Comparison of ENCODE assay signal across 16 cellular contexts in genomic region chr20:40009542-40009941, GRCh38.
"Had no signal": no experiment of that assay in that cellular context is flagged by ENCODE, and none has a peak within 500 bp of the region (broad histone marks: within the 10 kb centered on the region; RNA-seq: fewer than 3 reads in every experiment).

No MANE protein-coding gene starts in this region.

- ATAC-seq: heart right ventricle had no signal

- H3K4me1 ChIP-seq: heart right ventricle, sigmoid colon had no signal

- H3K27me3 ChIP-seq: heart right ventricle, ovary, sigmoid colon had no signal

- H3K27me3 Mint-ChIP-seq: activated naive CD8-positive, alpha-beta T cell treated with anti-CD3 and anti-CD28 coated beads, Interleukin-2, amount 10 ng/mL, durations not matched to agents 7 days and 5 days had no signal

- H3K27ac Mint-ChIP-seq: activated naive CD8-positive, alpha-beta T cell treated with anti-CD3 and anti-CD28 coated beads, Interleukin-2, amount 10 ng/mL, durations not matched to agents 7 days and 5 days had no signal

- H3K36me3 ChIP-seq: heart right ventricle, ovary, sigmoid colon had no signal

- H3K27ac ChIP-seq: heart right ventricle, ovary, sigmoid colon had no signal

- H3K4me1 Mint-ChIP-seq: activated naive CD8-positive, alpha-beta T cell treated with anti-CD3 and anti-CD28 coated beads, Interleukin-2, amount 10 ng/mL, durations not matched to agents 7 days and 5 days; neural crest cell had no signal

- H3K4me3 Mint-ChIP-seq: activated naive CD8-positive, alpha-beta T cell treated with anti-CD3 and anti-CD28 coated beads, Interleukin-2, amount 10 ng/mL, durations not matched to agents 7 days and 5 days; neural crest cell had no signal

- H3K4me3 ChIP-seq: heart right ventricle, lung, ovary, sigmoid colon had no signal

- DNase-seq: activated CD4-positive, alpha-beta T cell treated with anti-CD3 and anti-CD28 coated beads, Interleukin-2, amount 50 U/mL, for 4 hours; activated CD4-positive, CD25-positive, alpha-beta regulatory T cell treated with anti-CD3 and anti-CD28 coated beads, Interleukin-2, amount 50 U/mL, for 72 hours; activated naive CD4-positive, alpha-beta T cell; activated naive CD8-positive, alpha-beta T cell treated with anti-CD3 and anti-CD28 coated beads, Interleukin-2, amount 10 ng/mL, durations not matched to agents 7 days and 5 days; activated T-cell treated with anti-CD3 and anti-CD28 coated beads for 4 hours; aorta; heart right ventricle; midbrain; ovary; sigmoid colon; stimulated activated CD4-positive, alpha-beta T cell treated with anti-CD3 and anti-CD28 coated beads, Interleukin-12 subunit alpha, Interleukin-12 subunit beta, amount 100 ng/mL, for 4 hours; stimulated activated CD4-positive, alpha-beta T cell treated with anti-CD3 and anti-CD28 coated beads, Interleukin-2, amount 100 ng/mL, for 24 hours; T-helper 1 cell; T1000 had no signal

- H3K36me3 Mint-ChIP-seq: activated naive CD8-positive, alpha-beta T cell treated with anti-CD3 and anti-CD28 coated beads, Interleukin-2, amount 10 ng/mL, durations not matched to agents 7 days and 5 days had no signal

- H3K9me3 ChIP-seq: ovary, sigmoid colon had no signal
